ENCODE assay signal across 8 cellular contexts in the genomic region with DNA sequence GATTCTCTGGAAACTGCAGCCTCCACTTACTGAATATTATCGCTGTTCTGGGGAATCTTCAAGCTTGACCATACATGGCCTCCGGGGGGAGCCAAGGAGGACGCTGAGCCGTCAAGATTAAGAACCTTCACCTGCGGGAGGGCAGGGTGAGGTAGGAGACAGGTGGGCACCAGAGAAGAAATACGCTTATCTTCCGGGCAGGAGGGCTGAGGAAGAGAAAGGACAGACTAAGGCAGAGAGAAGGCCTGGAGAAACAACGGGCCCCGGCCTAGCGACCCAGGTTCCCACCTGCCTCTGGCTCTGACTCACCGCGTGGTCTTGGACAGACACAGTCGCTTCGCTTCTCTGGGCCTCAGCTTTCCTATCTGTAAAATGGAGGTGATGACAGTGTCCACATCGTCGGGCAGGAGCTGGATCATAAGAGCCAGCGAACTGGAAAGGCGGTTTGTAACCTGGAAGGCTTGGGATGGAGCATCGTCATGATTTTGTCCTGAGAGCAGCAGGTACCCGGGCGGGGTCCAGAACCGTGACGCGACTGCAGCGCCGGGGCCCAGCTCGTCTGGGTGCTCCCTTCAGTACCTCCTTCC. TPM values are rescaled to one million over a fixed set of nuclear protein-coding genes. Genes with fewer than 3 reads are reported as not detected.
DNase-seq lines count a peak whose midpoint lies in the region; ATAC-seq, FAIRE-seq and TF ChIP-seq lines count a peak whose summit lies in the region.

No MANE protein-coding gene starts in this region.

- no peaks in the 10 kb centered on the region for H3K27me3 ChIP-seq in Panc1 (ENCODE audit: control insufficient read depth, insufficient read depth, low read length)
- H3K27me3 ChIP-seq in hepatocyte: no peaks in the 10 kb centered on the region

- peak overlapping the region; percentile 99 for H3K4me3 Mint-ChIP-seq in activated naive CD8-positive, alpha-beta T cell

- no peak for DNase-seq in D721Med (ENCODE audit: insufficient read length, low spot score)
- DNase-seq in Panc1 (ENCODE audit: low read depth, low spot score): no peak
- peak; percentile 77 for DNase-seq in hepatocyte (ENCODE audit: low spot score)
- no peak for DNase-seq in DMS114 treated with DMSO at 0.1 percent for 48 hours (lab: John Stamatoyannopoulos, UW; ENCODE audit: unreplicated experiment)

- H3K9me3 ChIP-seq in Panc1 (ENCODE audit: control insufficient read depth, insufficient read depth, low read depth, low read length) (no peaks in the 10 kb centered on the region), hepatocyte (ENCODE audit: low read depth) (no peaks in the 10 kb centered on the region)

- peak overlapping the region; percentile 67 to 85 for H3K4me3 ChIP-seq in Panc1 (ENCODE audit: low read depth in 2 of 2, low read length in 2 of 2)
- peak overlapping the region; percentile 69 for H3K4me3 ChIP-seq in hepatocyte
- H3K4me3 ChIP-seq in skin epidermis: peak overlapping the region; percentile 63 to 95 (median 84)

- intact Hi-C loops in Panc1 (cut with micrococcal nuclease; ENCODE audit: unreplicated experiment): loop anchor here (2.0 kb wide), 1 partner anchor 188 kb away; no protein-coding TSS in a partner anchor

- TF ChIP-seq CTCF in D721Med (IDR thresholded peaks at IDR 0.05; ENCODE audit: insufficient read depth, missing control alignments): peak; percentile 37
- peak; percentile 81 for TF ChIP-seq CTCF in Panc1 (IDR thresholded peaks at IDR 0.05)
- peak; percentile 55 for TF ChIP-seq CTCF in hepatocyte (IDR thresholded peaks at IDR 0.05; ENCODE audit: poor library complexity)

- in situ Hi-C loops in Panc1 (cut with HindIII; ENCODE audit: low pct_unique_long_range_greater_than_20kb, low sequenced_read_pairs): no loop called here

- H3K79me2 ChIP-seq in hepatocyte: peaks cover 26% of the 10 kb centered on the region

- peaks cover 35% of the 10 kb centered on the region for H3K4me1 Mint-ChIP-seq in activated naive CD8-positive, alpha-beta T cell (ENCODE audit: low read depth)

- H3K4me1 ChIP-seq in Panc1 (ENCODE audit: control insufficient read depth, insufficient read depth, low read length) (peaks cover 12% of the 10 kb centered on the region), hepatocyte (ENCODE audit: insufficient read depth) (peaks cover 4% of the 10 kb centered on the region)

- H3K27ac ChIP-seq in Panc1 (ENCODE audit: low read length) (peak overlapping the region; percentile 89), hepatocyte (peak overlapping the region; percentile 65), skin epidermis (peak overlapping the region in 20 of 21 experiments; percentile 38 to 86 (median 78))

- H3K36me3 ChIP-seq in Panc1 (ENCODE audit: control insufficient read depth, insufficient read depth, low read length): peaks cover 15% of the 10 kb centered on the region
- no peaks in the 10 kb centered on the region for H3K36me3 ChIP-seq in hepatocyte (replicated peaks; ENCODE audit: insufficient read depth, low read depth)

- TSS peak; percentile 86 for BruUV-seq in Panc1 (replicated peaks; lab: Mats Ljungman, UMichigan)

- peak overlapping the region; percentile 95 for H3K4me2 ChIP-seq in hepatocyte

- no peaks in the 10 kb centered on the region for H3K27me3 Mint-ChIP-seq in activated naive CD8-positive, alpha-beta T cell

- H3K9me2 ChIP-seq in hepatocyte (replicated peaks; ENCODE audit: insufficient read depth): no peaks in the 10 kb centered on the region

- peak; percentile 55 for ATAC-seq in GM19351 (IDR thresholded peaks at IDR 0.05; ENCODE audit: unreplicated experiment)
- peak; percentile 9 for ATAC-seq in HG03457 (IDR thresholded peaks at IDR 0.05; ENCODE audit: unreplicated experiment)
- peak; percentile 68 for ATAC-seq in Panc1

- no peaks in the 10 kb centered on the region for H3K9me3 Mint-ChIP-seq in activated naive CD8-positive, alpha-beta T cell (ENCODE audit: low read depth)

- no peak for FAIRE-seq in D721Med (lab: Jason Lieb, UNC)

- 2% methylated on average over 27 of the region's 27 CpGs for WGBS in hepatocyte (ENCODE audit: low lambda C conversion rate, missing lambda C conversion rate)

- peaks cover 6% of the 10 kb centered on the region for H3K36me3 Mint-ChIP-seq in activated naive CD8-positive, alpha-beta T cell

- CTCF ChIA-PET in Panc1 (lab: Charles Lee): interaction anchor here (0.7 to 1.8 kb wide), 6 partner anchors 11 to 189 kb away, joined by 3 to 16 read pairs (median 8); no protein-coding TSS in a partner anchor

- H2AFZ ChIP-seq in hepatocyte: peak overlapping the region; percentile 39

- POLR2A ChIA-PET in Panc1 (lab: Charles Lee): interaction anchor here (0.7 kb wide), 1 partner anchor 13 kb away, joined by 4 read pairs; no protein-coding TSS in a partner anchor

- H3K27ac Mint-ChIP-seq in activated naive CD8-positive, alpha-beta T cell: peak overlapping the region; percentile 97

- no peaks in the 10 kb centered on the region for H4K20me1 ChIP-seq in hepatocyte (ENCODE audit: insufficient read depth, poor library complexity, severe bottlenecking)

RNA-seq across cellular contexts. Expression of gene ZNF142, which starts 0.7 kb away (rescaled TPM):
- total RNA-seq in Panc1 (2021; ENCODE audit: unreplicated experiment): 31.3 TPM
- polyA plus RNA-seq in Panc1 (2012; ENCODE audit: insufficient read length): 16.4 TPM
- total RNA-seq in hepatocyte: 5.4 and 6.0 TPM in 2 replicates
- polyA plus RNA-seq in hepatocyte: 7.7 and 8.9 TPM in 2 replicates

RNA-seq across cellular contexts. Expression of gene BCS1L, which starts 0.7 kb away (rescaled TPM):
- total RNA-seq in Panc1 (2021; ENCODE audit: unreplicated experiment) (42.0 TPM), hepatocyte (21.6 and 24.3 TPM in 2 replicates)
- polyA plus RNA-seq in Panc1 (2012; ENCODE audit: insufficient read length): 32.2 TPM
- polyA plus RNA-seq in hepatocyte: 48.1 and 58.3 TPM in 2 replicates

RNA-seq across cellular contexts. Expression of gene RNF25, which starts 13.0 kb away (rescaled TPM):
- 40.4 TPM for total RNA-seq in Panc1 (2021; ENCODE audit: unreplicated experiment)
- 62.5 TPM for polyA plus RNA-seq in Panc1 (2012; ENCODE audit: insufficient read length)
- total RNA-seq in hepatocyte: 21.0 and 25.9 TPM in 2 replicates
- 32.4 and 32.7 TPM in 2 replicates for polyA plus RNA-seq in hepatocyte

RNA-seq across cellular contexts. Expression of gene STK36, which starts 13.1 kb away (rescaled TPM):
- total RNA-seq in Panc1 (2021; ENCODE audit: unreplicated experiment) (48.6 TPM), hepatocyte (14.4 and 29.9 TPM in 2 replicates)
- 32.4 TPM for polyA plus RNA-seq in Panc1 (2012; ENCODE audit: insufficient read length)
- polyA plus RNA-seq in hepatocyte: 37.2 and 42.7 TPM in 2 replicates

RNA-seq across cellular contexts. Expression of gene PLCD4, which starts 51.1 kb away (rescaled TPM):
- total RNA-seq in Panc1 (2021; ENCODE audit: unreplicated experiment) (12.9 TPM), hepatocyte (0.52 and 1.7 TPM in 2 replicates)
- 11.8 TPM for polyA plus RNA-seq in Panc1 (2012; ENCODE audit: insufficient read length)
- 0.65 and 1.0 TPM in 2 replicates for polyA plus RNA-seq in hepatocyte

Comparison
In these comparisons a context has a peak if more than half of its experiments do, and no peak if none do; other contexts are left out.
1. ATAC-seq: peak in every context shown above with its lines; median percentile 68 in Panc1; 55 in GM19351; 9 in HG03457.